In the genomic region with DNA sequence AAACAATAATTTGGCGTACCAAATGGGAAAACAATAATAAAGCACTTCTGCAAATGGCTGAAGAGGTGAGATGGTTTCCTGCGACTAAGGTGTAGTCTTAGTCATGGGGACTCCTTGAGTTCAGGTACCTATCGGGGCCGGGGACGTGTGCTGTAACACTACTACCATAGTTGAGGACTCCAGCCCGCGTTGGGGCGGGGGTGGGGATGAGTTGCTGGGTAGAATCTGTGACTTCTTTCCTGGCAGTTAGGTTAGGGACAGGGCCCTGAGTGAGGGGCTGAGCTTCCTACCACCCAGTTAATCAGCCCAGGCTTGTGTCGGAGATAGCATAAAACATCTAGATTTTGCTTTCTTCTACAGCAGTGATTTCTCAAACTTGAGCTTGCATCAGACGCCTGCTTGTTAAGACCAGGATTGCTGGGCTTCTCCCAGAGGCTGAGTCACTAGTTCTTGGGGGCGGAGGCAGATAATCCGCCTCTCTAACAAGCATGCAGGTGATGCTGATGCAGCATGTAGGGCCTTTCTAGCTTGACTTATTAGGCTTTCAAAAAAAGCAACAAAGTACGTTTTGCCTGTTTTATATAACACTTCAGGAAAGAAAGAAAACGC, we compare ENCODE assay signal across 10 cellular contexts. TPM values are rescaled to one million over a fixed set of nuclear protein-coding genes. Genes with fewer than 3 reads are reported as not detected.
DNase-seq lines count a peak whose midpoint lies in the region; ATAC-seq and TF ChIP-seq lines count a peak whose summit lies in the region.
"Had no signal": no experiment of that assay in that cellular context is flagged by ENCODE, and none has a peak within 500 bp of the region (broad histone marks: within the 10 kb centered on the region; RNA-seq: fewer than 3 reads in every experiment).

No MANE protein-coding gene starts in this region.

- 89 to 96% methylated on average over 14 of the region's 14 CpGs for WGBS in sigmoid colon, 2 donors

- H3K9me3 Mint-ChIP-seq in activated CD4-positive, alpha-beta memory T cell treated with anti-CD3 and anti-CD28 coated beads for 36 hours: no peaks in the 10 kb centered on the region
- no peaks in the 10 kb centered on the region for H3K9me3 Mint-ChIP-seq in activated CD4-positive, alpha-beta memory T cell treated with anti-CD3 and anti-CD28 coated beads, Interleukin-2, amount 10 ng/mL, durations not matched to agents 7 days and 5 days
- no peaks in the 10 kb centered on the region for H3K9me3 Mint-ChIP-seq in activated naive CD8-positive, alpha-beta T cell treated with anti-CD3 and anti-CD28 coated beads for 36 hours

- no peak overlapping the region for H3K4me3 ChIP-seq in sigmoid colon
- H3K4me3 ChIP-seq: BLaER1 had no signal

- ATAC-seq in HG02870 (IDR thresholded peaks at IDR 0.05; ENCODE audit: unreplicated experiment): no peak
- ATAC-seq in HG03521 (IDR thresholded peaks at IDR 0.05; ENCODE audit: unreplicated experiment): no peak

- H3K36me3 Mint-ChIP-seq in activated CD4-positive, alpha-beta memory T cell treated with anti-CD3 and anti-CD28 coated beads for 36 hours: peaks cover 14% of the 10 kb centered on the region
- H3K36me3 Mint-ChIP-seq in activated CD4-positive, alpha-beta memory T cell treated with anti-CD3 and anti-CD28 coated beads, Interleukin-2, amount 10 ng/mL, durations not matched to agents 7 days and 5 days (ENCODE audit: low read depth): peaks cover 33% of the 10 kb centered on the region
- peaks cover 2% of the 10 kb centered on the region for H3K36me3 Mint-ChIP-seq in activated naive CD8-positive, alpha-beta T cell treated with anti-CD3 and anti-CD28 coated beads for 36 hours

- H3K4me3 Mint-ChIP-seq in activated CD4-positive, alpha-beta memory T cell treated with anti-CD3 and anti-CD28 coated beads for 36 hours: no peak overlapping the region
- no peak overlapping the region for H3K4me3 Mint-ChIP-seq in activated CD4-positive, alpha-beta memory T cell treated with anti-CD3 and anti-CD28 coated beads, Interleukin-2, amount 10 ng/mL, durations not matched to agents 7 days and 5 days
- no peak overlapping the region for H3K4me3 Mint-ChIP-seq in activated naive CD8-positive, alpha-beta T cell treated with anti-CD3 and anti-CD28 coated beads for 36 hours

- CTCF ChIA-PET in activated CD4-positive, alpha-beta memory T cell treated with anti-CD3 and anti-CD28 coated beads for 36 hours (lab: Charles Lee): interaction anchor here (0.6 to 3.1 kb wide), 2 partner anchors 14 to 53 kb away, joined by 3 to 9 read pairs; no protein-coding TSS in a partner anchor
- CTCF ChIA-PET in activated CD4-positive, alpha-beta memory T cell treated with anti-CD3 and anti-CD28 coated beads, Interleukin-2, amount 10 ng/mL, durations not matched to agents 7 days and 5 days (lab: Charles Lee): no interaction called here

- H3K27ac ChIP-seq in sigmoid colon: peak overlapping the region in 3 of 4 donors; percentile 23 to 75 (median 56)
- H3K27ac ChIP-seq: BLaER1 had no signal

- intact Hi-C loops in activated CD4-positive, alpha-beta memory T cell treated with anti-CD3 and anti-CD28 coated beads for 36 hours (cut with micrococcal nuclease): no loop called here
- intact Hi-C loops in sigmoid colon (cut with DNase I): no loop called here

- H3K4me1 ChIP-seq in sigmoid colon: peaks cover 0 to 33% (median 5%) of the 10 kb centered on the region in 4 donors
- H3K4me1 ChIP-seq: BLaER1 had no signal

- H3K9me3 ChIP-seq in sigmoid colon: no peaks in the 10 kb centered on the region
- H3K9me3 ChIP-seq: BLaER1 had no signal

- no peak for TF ChIP-seq CTCF in sigmoid colon (IDR thresholded peaks at IDR 0.05)

- H3K27ac Mint-ChIP-seq in activated CD4-positive, alpha-beta memory T cell treated with anti-CD3 and anti-CD28 coated beads for 36 hours: peak overlapping the region; percentile 67
- no peak overlapping the region for H3K27ac Mint-ChIP-seq in activated CD4-positive, alpha-beta memory T cell treated with anti-CD3 and anti-CD28 coated beads, Interleukin-2, amount 10 ng/mL, durations not matched to agents 7 days and 5 days
- H3K27ac Mint-ChIP-seq in activated naive CD8-positive, alpha-beta T cell treated with anti-CD3 and anti-CD28 coated beads for 36 hours: no peak overlapping the region

- H3K27me3 Mint-ChIP-seq in activated CD4-positive, alpha-beta memory T cell treated with anti-CD3 and anti-CD28 coated beads for 36 hours: no peaks in the 10 kb centered on the region
- no peaks in the 10 kb centered on the region for H3K27me3 Mint-ChIP-seq in activated CD4-positive, alpha-beta memory T cell treated with anti-CD3 and anti-CD28 coated beads, Interleukin-2, amount 10 ng/mL, durations not matched to agents 7 days and 5 days
- no peaks in the 10 kb centered on the region for H3K27me3 Mint-ChIP-seq in activated naive CD8-positive, alpha-beta T cell treated with anti-CD3 and anti-CD28 coated beads for 36 hours

- no peak for TF ChIP-seq EP300 in sigmoid colon (IDR thresholded peaks at IDR 0.05)

- peaks cover 19% of the 10 kb centered on the region for H3K4me1 Mint-ChIP-seq in activated CD4-positive, alpha-beta memory T cell treated with anti-CD3 and anti-CD28 coated beads for 36 hours (ENCODE audit: low read depth)
- H3K4me1 Mint-ChIP-seq in activated CD4-positive, alpha-beta memory T cell treated with anti-CD3 and anti-CD28 coated beads, Interleukin-2, amount 10 ng/mL, durations not matched to agents 7 days and 5 days: peaks cover 2% of the 10 kb centered on the region
- peaks cover 4% of the 10 kb centered on the region for H3K4me1 Mint-ChIP-seq in activated naive CD8-positive, alpha-beta T cell treated with anti-CD3 and anti-CD28 coated beads for 36 hours

- no peak for TF ChIP-seq POLR2A in sigmoid colon (IDR thresholded peaks at IDR 0.05)

- H3K27me3 ChIP-seq in sigmoid colon: no peaks in the 10 kb centered on the region
- H3K27me3 ChIP-seq: BLaER1 had no signal

- peak; percentile 41 for DNase-seq in activated CD4-positive, alpha-beta memory T cell treated with anti-CD3 and anti-CD28 coated beads for 36 hours
- DNase-seq in activated CD4-positive, alpha-beta memory T cell treated with anti-CD3 and anti-CD28 coated beads, Interleukin-2, amount 10 ng/mL, durations not matched to agents 7 days and 5 days: no peak
- peak; percentile 55 for DNase-seq in RPMI7951 (ENCODE audit: low read depth)
- peak; percentile 59 for DNase-seq in fibroblast of gingiva (ENCODE audit: low read depth)
- no peak for DNase-seq in sigmoid colon
- DNase-seq in activated naive CD8-positive, alpha-beta T cell treated with anti-CD3 and anti-CD28 coated beads for 36 hours: no peak
- DNase-seq: NCI-H1694 treated with DMSO at 0.1 percent for 48 hours had no signal

- peaks cover 0 to 13% (median 2%) of the 10 kb centered on the region in 4 donors for H3K36me3 ChIP-seq in sigmoid colon

- POLR2A ChIA-PET in activated CD4-positive, alpha-beta memory T cell treated with anti-CD3 and anti-CD28 coated beads for 36 hours (lab: Charles Lee): interaction anchor here (1.1 kb wide), 1 partner anchor 17 kb away, joined by 3 read pairs; no protein-coding TSS in a partner anchor
- POLR2A ChIA-PET in activated CD4-positive, alpha-beta memory T cell treated with anti-CD3 and anti-CD28 coated beads, Interleukin-2, amount 10 ng/mL, durations not matched to agents 7 days and 5 days (lab: Charles Lee): no interaction called here

RNA-seq across cellular contexts. Expression of a gene that starts 30.2 kb away (rescaled TPM):
- 100 to 1,000 TPM; 213 to 216 TPM for total RNA-seq in activated CD4-positive, alpha-beta memory T cell treated with anti-CD3 and anti-CD28 coated beads for 36 hours
- 100 to 1,000 TPM; 137 to 140 TPM for total RNA-seq in activated CD4-positive, alpha-beta memory T cell treated with anti-CD3 and anti-CD28 coated beads, Interleukin-2, amount 10 ng/mL, durations not matched to agents 7 days and 5 days
- total RNA-seq in RPMI7951 (2014; rRNA removed; shearing (Covaris generic)): 177 and 260 TPM in 2 replicates
- 100 to 1,000 TPM in 3 of 4 donors, 10 to 100 TPM in 1; 99.8 to 130 (median 118) TPM for total RNA-seq in sigmoid colon
- polyA plus RNA-seq in sigmoid colon: 100 to 1,000 TPM in 1 of 3 donors, 10 to 100 TPM in 2; 59.4 to 110 (median 70.9) TPM
- total RNA-seq in activated naive CD8-positive, alpha-beta T cell treated with anti-CD3 and anti-CD28 coated beads for 36 hours: 100 to 1,000 TPM; 192 TPM

RNA-seq across cellular contexts. Expression of a gene that starts 53.7 kb away (rescaled TPM):
- total RNA-seq in activated CD4-positive, alpha-beta memory T cell treated with anti-CD3 and anti-CD28 coated beads for 36 hours: 10 to 100 TPM; 14.2 to 15.1 TPM
- total RNA-seq in activated CD4-positive, alpha-beta memory T cell treated with anti-CD3 and anti-CD28 coated beads, Interleukin-2, amount 10 ng/mL, durations not matched to agents 7 days and 5 days: 1 to 10 TPM; 9.4 to 9.8 TPM
- total RNA-seq in RPMI7951 (2014; rRNA removed; shearing (Covaris generic)): 7.1 and 10.3 TPM in 2 replicates
- total RNA-seq in sigmoid colon: 10 to 100 TPM; 11.5 to 20.1 (median 13.2) TPM
- polyA plus RNA-seq in sigmoid colon: 1 to 10 TPM; 3.9 to 7.4 (median 5.4) TPM
- 10 to 100 TPM; 27.5 to 28.1 TPM for total RNA-seq in activated naive CD8-positive, alpha-beta T cell treated with anti-CD3 and anti-CD28 coated beads for 36 hours

Comparison
In these comparisons a context has a peak if more than half of its experiments do, and no peak if none do; other contexts are left out.
1. DNase-seq: peak in activated CD4-positive, alpha-beta memory T cell treated with anti-CD3 and anti-CD28 coated beads for 36 hours (single experiment), RPMI7951 (single experiment) and fibroblast of gingiva (single experiment); none in activated CD4-positive, alpha-beta memory T cell treated with anti-CD3 and anti-CD28 coated beads, Interleukin-2, amount 10 ng/mL, durations not matched to agents 7 days and 5 days (single experiment), sigmoid colon (single experiment) and activated naive CD8-positive, alpha-beta T cell treated with anti-CD3 and anti-CD28 coated beads for 36 hours (single experiment).